ENCODE assay signal across 2 cellular contexts in the genomic region with DNA sequence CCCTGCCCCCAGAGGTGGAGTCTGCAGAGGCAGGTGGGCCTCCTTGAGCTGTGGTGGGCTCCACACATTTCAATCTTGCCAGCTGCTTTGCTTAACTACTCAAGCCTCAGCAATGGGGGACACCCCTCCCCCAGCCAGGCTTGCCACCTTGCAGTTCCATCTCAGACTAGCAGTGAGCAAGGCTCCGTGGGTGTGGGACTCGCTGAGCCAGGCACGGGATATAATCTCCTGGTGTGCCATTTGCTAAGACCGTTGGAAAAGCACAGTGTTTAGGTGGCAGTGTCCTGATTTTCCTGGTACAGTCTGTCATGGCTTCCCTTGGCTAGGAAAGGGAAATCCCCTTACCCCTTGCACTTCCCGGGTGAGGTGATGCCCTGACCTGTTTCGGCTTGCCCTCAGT. TPM values are rescaled to one million over a fixed set of nuclear protein-coding genes. Genes with fewer than 3 reads are reported as not detected.
"Had no signal": no experiment of that assay in that cellular context is flagged by ENCODE, and none has a peak within 500 bp of the region (broad histone marks: within the 10 kb centered on the region; RNA-seq: fewer than 3 reads in every experiment).

No MANE protein-coding gene starts in this region.

RNA-seq across cellular contexts. Expression of a gene that starts 51.6 kb away (rescaled TPM):
- total RNA-seq: G401, GM12878 had no signal
